8 cellular contexts compared by ENCODE assay signal in genomic region chr1:224502459-224503160, GRCh38.
DNase-seq lines count a peak whose midpoint lies in the region; ATAC-seq, FAIRE-seq and TF ChIP-seq lines count a peak whose summit lies in the region.

No MANE protein-coding gene starts in this region.

- H2BK5ac ChIP-seq in neuronal stem cell (ENCODE audit: low read length): no peak overlapping the region

- peaks cover 33 to 34% of the 10 kb centered on the region in 2 donors for H3K4me1 ChIP-seq in neuronal stem cell (ENCODE audit: control insufficient read depth in 2 of 2, insufficient read depth in 1 of 2, low read depth in 1 of 2, low read length in 2 of 2)

- H3K79me1 ChIP-seq in neuronal stem cell (ENCODE audit: low read depth, low read length): no peaks in the 10 kb centered on the region

- intact Hi-C loops in dorsolateral prefrontal cortex (cut with DNase I): no loop called here

- no peak overlapping the region for H3K23ac ChIP-seq in neuronal stem cell (ENCODE audit: low read depth, low read length, poor library complexity)

- no peak overlapping the region for H4K8ac ChIP-seq in neuronal stem cell (ENCODE audit: low read depth, low read length)

- no peak for DNase-seq in GM12892 (ENCODE audit: insufficient read length)
- DNase-seq in NCI-H2171 (lab: John Stamatoyannopoulos, UW): peak; percentile 74
- DNase-seq in dorsolateral prefrontal cortex: no peak
- DNase-seq in neuronal stem cell (ENCODE audit: low spot score): peak; percentile 48
- DNase-seq in stimulated activated CD4-positive, alpha-beta T cell treated with anti-CD3 and anti-CD28 coated beads, Interleukin-4, amount 100 ng/mL, for 1 hour: no peak

- H2BK120ac ChIP-seq in neuronal stem cell (ENCODE audit: low read depth, low read length): no peak overlapping the region

- WGBS in neuronal stem cell (ENCODE audit: extremely low coverage in 2 of 2, insufficient read length in 2 of 2, insufficient replicate concordance in 1 of 2), 2 donors: no CpG with 5 or more reads among the region's 12 CpGs

- peak overlapping the region in 58 of 59 donors; percentile 9 to 84 (median 63) for H3K27ac ChIP-seq in dorsolateral prefrontal cortex
- H3K27ac ChIP-seq in neuronal stem cell (replicated peaks; ENCODE audit: low read length): peak overlapping the region; percentile 53

- H3K4me2 ChIP-seq in neuronal stem cell (ENCODE audit: insufficient read depth, low read length, poor library complexity, severe bottlenecking): peak overlapping the region; percentile 39

- no peak for ATAC-seq in GM18867 (IDR thresholded peaks at IDR 0.05; ENCODE audit: unreplicated experiment)
- ATAC-seq in HG02870 (IDR thresholded peaks at IDR 0.05; ENCODE audit: unreplicated experiment): no peak
- no peak for ATAC-seq in GM19328 (IDR thresholded peaks at IDR 0.05; ENCODE audit: unreplicated experiment)

- no peak for TF ChIP-seq POLR2A in GM12892 (IDR thresholded peaks at IDR 0.05; ENCODE audit: low read depth, low read length)

- no peaks in the 10 kb centered on the region for H3K9me3 ChIP-seq in neuronal stem cell (replicated peaks in 1 of 2; ENCODE audit: control insufficient read depth in 2 of 2, insufficient read depth in 1 of 2, low read depth in 1 of 2, low read length in 2 of 2)

- H3K27me3 ChIP-seq in dorsolateral prefrontal cortex (no peaks in the 10 kb centered on the region), neuronal stem cell (ENCODE audit: control insufficient read depth in 3 of 3, insufficient read depth in 3 of 3, low read depth in 1 of 3, low read length in 3 of 3) (peaks cover 0 to 2% (median 0%) of the 10 kb centered on the region in 3 experiments)

- FAIRE-seq in GM12892 (lab: Jason Lieb, UNC): peak; percentile 9

- H2AK5ac ChIP-seq in neuronal stem cell (ENCODE audit: low read depth, low read length): no peak overlapping the region

- H2BK12ac ChIP-seq in neuronal stem cell (ENCODE audit: low read length): no peak overlapping the region

- H3K18ac ChIP-seq in neuronal stem cell (ENCODE audit: low read length): no peak overlapping the region

- H3K4ac ChIP-seq in neuronal stem cell (ENCODE audit: low read length): no peak overlapping the region

- no peak overlapping the region for H2BK15ac ChIP-seq in neuronal stem cell (ENCODE audit: low read length)

- H4K91ac ChIP-seq in neuronal stem cell (ENCODE audit: low read depth, low read length, poor library complexity): no peak overlapping the region

- H2AFZ ChIP-seq in neuronal stem cell (ENCODE audit: low read length): peak overlapping the region; percentile 86

- H3K36me3 ChIP-seq in neuronal stem cell (replicated peaks in 1 of 2; ENCODE audit: control insufficient read depth in 2 of 2, insufficient read depth in 2 of 2, low read length in 2 of 2): no peaks in the 10 kb centered on the region

- H3K9ac ChIP-seq in neuronal stem cell (ENCODE audit: low read depth, low read length, poor library complexity): no peak overlapping the region

- H3K14ac ChIP-seq in neuronal stem cell (ENCODE audit: low read length): no peak overlapping the region

- TF ChIP-seq CTCF in dorsolateral prefrontal cortex (IDR thresholded peaks at IDR 0.05 in 54 of 56, conservative IDR thresholded peaks at IDR 0.05 in 2 of 56; ENCODE audit: low read depth in 1 of 56, partially characterized antibody in 56 of 56): no peak

- H3K4me3 ChIP-seq in dorsolateral prefrontal cortex (peak overlapping the region in 14 of 59 donors; percentile 1 to 35 (median 20)), neuronal stem cell (ENCODE audit: low read length in 2 of 2) (peak overlapping the region in 1 of 2 donors; percentile 23)

Comparison
In these comparisons a context has a peak if more than half of its experiments do, and no peak if none do; other contexts are left out.
1. DNase-seq: peak in NCI-H2171 (single experiment) and neuronal stem cell (single experiment); none in GM12892 (single experiment), dorsolateral prefrontal cortex (0 of 10) and stimulated activated CD4-positive, alpha-beta T cell treated with anti-CD3 and anti-CD28 coated beads, Interleukin-4, amount 100 ng/mL, for 1 hour (single experiment).